ENCODE assay signal across 8 cellular contexts in the genomic region with DNA sequence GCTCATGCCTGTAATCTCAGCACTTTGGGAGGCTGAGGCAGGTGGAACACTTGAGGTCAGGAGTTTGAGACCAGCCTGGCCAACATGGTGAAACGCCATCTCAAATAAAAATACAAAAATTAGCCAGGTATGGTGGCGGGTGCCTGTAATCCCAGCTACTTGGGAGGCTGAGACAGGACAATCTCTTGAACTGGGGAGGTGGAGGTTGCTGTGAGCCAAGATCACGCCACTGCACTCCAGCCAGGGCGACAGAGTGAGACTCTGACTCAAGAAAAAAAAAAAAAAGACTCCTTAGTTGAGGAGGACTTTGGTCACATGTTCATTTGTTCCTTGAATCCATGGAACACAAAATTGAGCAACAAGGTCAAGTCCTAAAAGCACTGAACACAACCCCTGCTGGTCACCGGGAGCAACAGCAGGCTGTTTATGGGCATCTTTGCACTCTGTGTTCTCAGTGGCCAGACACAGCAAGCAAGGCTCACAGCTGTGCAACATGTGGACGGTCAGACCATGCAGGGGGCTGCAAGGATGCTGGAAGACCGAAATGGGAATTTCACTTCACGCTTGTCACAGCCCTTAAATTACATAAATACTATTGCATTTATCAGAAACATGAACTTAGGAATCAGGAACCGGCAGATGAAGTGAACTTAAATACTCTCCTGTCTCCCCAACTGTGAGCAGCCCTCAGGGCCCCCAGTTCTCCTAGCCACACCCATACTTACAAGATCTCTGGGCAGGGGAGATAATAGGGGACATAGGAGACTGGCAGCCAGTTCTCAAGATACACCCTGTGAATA. TPM values are rescaled to one million over a fixed set of nuclear protein-coding genes. Genes with fewer than 3 reads are reported as not detected.
DNase-seq lines count a peak whose midpoint lies in the region; ATAC-seq and TF ChIP-seq lines count a peak whose summit lies in the region.

No MANE protein-coding gene starts in this region.

- H3K4me3 Mint-ChIP-seq in chondrocyte (ENCODE audit: unreplicated experiment) = no peak overlapping the region

- H3K4me1 Mint-ChIP-seq in chondrocyte (ENCODE audit: low read depth) = peaks cover 12% of the 10 kb centered on the region

- WGBS in liver = 55% methylated on average over 9 of the region's 9 CpGs
- 63 to 66% methylated on average over 9 of the region's 9 CpGs for WGBS in testis, 2 donors

- H3K4me2 ChIP-seq in Karpas-422 (ENCODE audit: low read depth, low read length, poor library complexity, severe bottlenecking) = no peak overlapping the region

- TF ChIP-seq CTCF in chondrocyte (IDR thresholded peaks at IDR 0.05) = peak; percentile 79
- peak; percentile 80 for TF ChIP-seq CTCF in liver (IDR thresholded peaks at IDR 0.05; ENCODE audit: low read depth, low read length, missing input control)
- TF ChIP-seq CTCF in testis (IDR thresholded peaks at IDR 0.05) = peak; percentile 72 to 89 (median 73)

- H3K27me3 Mint-ChIP-seq in chondrocyte (ENCODE audit: low read depth) = no peaks in the 10 kb centered on the region

- ATAC-seq in SK-N-SH treated with all-trans-retinoic acid at 6 μM for 48 hours (peak; percentile 92), GM21723 (IDR thresholded peaks at IDR 0.05; ENCODE audit: unreplicated experiment) (no peak)

- H3K36me3 ChIP-seq in Karpas-422 (ENCODE audit: insufficient read depth, low read length) (no peaks in the 10 kb centered on the region), liver (ENCODE audit: control insufficient read depth in 4 of 4, insufficient read depth in 3 of 4, low read depth in 1 of 4, low read length in 3 of 4) (no peaks in the 10 kb centered on the region), testis (ENCODE audit: low read depth, missing control alignments) (no peaks in the 10 kb centered on the region)

- H3K9ac ChIP-seq in Karpas-422 (ENCODE audit: low read length) (no peak overlapping the region), liver (ENCODE audit: low read depth in 1 of 2, low read length in 2 of 2) (no peak overlapping the region)

- H4K20me1 ChIP-seq in Karpas-422 (ENCODE audit: insufficient read depth, low read depth, low read length) = no peaks in the 10 kb centered on the region

- H3K9me2 ChIP-seq in Karpas-422 (replicated peaks; ENCODE audit: insufficient read depth, low read length) = no peaks in the 10 kb centered on the region

- H3K27ac ChIP-seq in Karpas-422 (ENCODE audit: low read length) (no peak overlapping the region), liver (ENCODE audit: low read depth in 1 of 2, low read length in 2 of 2) (no peak overlapping the region), testis (no peak overlapping the region)

- H3K9me3 Mint-ChIP-seq in chondrocyte (ENCODE audit: low read depth) = no peaks in the 10 kb centered on the region

- TF ChIP-seq RAD21 in liver (IDR thresholded peaks at IDR 0.05) = peak in 1 of 2 donors; percentile 73

- no peaks in the 10 kb centered on the region for H3K79me2 ChIP-seq in Karpas-422 (ENCODE audit: low read length)

- H3K27ac Mint-ChIP-seq in chondrocyte (ENCODE audit: unreplicated experiment) = no peak overlapping the region

- TF ChIP-seq POLR2A in testis (IDR thresholded peaks at IDR 0.05) = no peak

- H3K4me1 ChIP-seq in Karpas-422 (ENCODE audit: low read length) (peaks cover 16% of the 10 kb centered on the region), liver (ENCODE audit: control insufficient read depth in 4 of 4, insufficient read depth in 4 of 4, low read length in 3 of 4) (peaks cover 2 to 13% (median 6%) of the 10 kb centered on the region in 4 donors), testis (no peaks in the 10 kb centered on the region)

- no peak overlapping the region for H2AFZ ChIP-seq in Karpas-422 (ENCODE audit: low read length)

- intact Hi-C loops in testis (cut with DNase I; ENCODE audit: low total_unique reads) = no loop called here

- DNase-seq in NCI-H2227 (lab: John Stamatoyannopoulos, UW; ENCODE audit: unreplicated experiment) = peak; percentile 43
- DNase-seq in NCI-H2227 treated with DMSO at 0.1 percent for 48 hours (lab: John Stamatoyannopoulos, UW) = no peak
- DNase-seq in Karpas-422 = peak; percentile 79
- peak; percentile 34 for DNase-seq in chondrocyte (ENCODE audit: low spot score)
- DNase-seq in testis = peak; percentile 79

- H3K4me3 ChIP-seq in Karpas-422 (ENCODE audit: low read length) = no peak overlapping the region
- no peak overlapping the region for H3K4me3 ChIP-seq in liver (ENCODE audit: low read depth in 1 of 3, low read length in 3 of 3)
- no peak overlapping the region for H3K4me3 ChIP-seq in testis

- H3K9me3 ChIP-seq in Karpas-422 (ENCODE audit: low read length) = no peaks in the 10 kb centered on the region
- H3K9me3 ChIP-seq in liver (ENCODE audit: control insufficient read depth in 4 of 4, low read length in 3 of 4) = no peaks in the 10 kb centered on the region
- H3K9me3 ChIP-seq in testis = no peaks in the 10 kb centered on the region

- peaks cover 3% of the 10 kb centered on the region for H3K36me3 Mint-ChIP-seq in chondrocyte (ENCODE audit: low read depth)

- H3K27me3 ChIP-seq in Karpas-422 (ENCODE audit: low read length) (no peaks in the 10 kb centered on the region), liver (ENCODE audit: control insufficient read depth in 4 of 4, insufficient read depth in 4 of 4, low read length in 3 of 4) (no peaks in the 10 kb centered on the region), testis (no peaks in the 10 kb centered on the region)

TF ChIP-seq in SK-N-SH treated with all-trans-retinoic acid at 6 μM for 48 hours, 23 proteins besides CTCF, POLR2A, EP300 and RAD21:
- no peak for TF ChIP-seq ZNF565 (CRISPR knock-in tag; conservative IDR thresholded peaks at IDR 0.05; ENCODE audit: low read depth)
- TF ChIP-seq TCF4 (CRISPR knock-in tag; IDR thresholded peaks at IDR 0.05; ENCODE audit: borderline replicate concordance) = peak; percentile 15; the same call in 1 of the 2 replicates
- TF ChIP-seq ARNTL (CRISPR knock-in tag; IDR thresholded peaks at IDR 0.05; ENCODE audit: borderline replicate concordance, low read depth) = no peak
- no peak for TF ChIP-seq ISL1 (CRISPR knock-in tag; IDR thresholded peaks at IDR 0.05)
- TF ChIP-seq ZNF8 (CRISPR knock-in tag; IDR thresholded peaks at IDR 0.05) = no peak
- TF ChIP-seq ZFP3 (CRISPR knock-in tag; IDR thresholded peaks at IDR 0.05) = no peak
- TF ChIP-seq RARB (CRISPR knock-in tag; IDR thresholded peaks at IDR 0.05) = no peak
TF ChIP-seq in SK-N-SH treated with all-trans-retinoic acid at 6 μM for 48 hours: peak in this region for 1.

TF ChIP-seq in liver, 16 proteins besides CTCF, POLR2A, EP300 and RAD21:
- TF ChIP-seq RXRA (IDR thresholded peaks at IDR 0.05) (peak; percentile 36), NR2F2 (IDR thresholded peaks at IDR 0.05) (peak; percentile 77), FOXA1 (IDR thresholded peaks at IDR 0.05) (no peak), SP1 (IDR thresholded peaks at IDR 0.05) (peak; percentile 35), HNF4A (conservative IDR thresholded peaks at IDR 0.05) (peak; percentile 32 to 56)

RNA-seq across cellular contexts. Expression of a gene that starts 2.8 kb away (rescaled TPM):
- total RNA-seq in Karpas-422 (2014; rRNA removed; shearing (Covaris generic); ENCODE audit: low replicate concordance) = 5.2 TPM in 2 replicates
- total RNA-seq in chondrocyte (2.1 to 8.1 TPM (median 5.8 TPM) in 3 replicates), liver (10 to 100 TPM in 1 of 2 donors, 1 to 10 TPM in 1; 3.4 to 25.7 TPM), testis (10 to 100 TPM in 1 of 2 donors, 1 to 10 TPM in 1; 5.6 to 11.2 TPM)
- polyA plus RNA-seq in liver (1 to 10 TPM in 1 of 2 donors, under 1 TPM in 1; 0.33 to 1.2 TPM), testis (ENCODE audit: insufficient read depth, low read depth, low replicate concordance) (4.0 TPM)

RNA-seq across cellular contexts. Expression of a gene that starts 39.9 kb away (rescaled TPM):
- 69.2 and 99.2 TPM in 2 replicates for total RNA-seq in Karpas-422 (2014; rRNA removed; shearing (Covaris generic); ENCODE audit: low replicate concordance)
- total RNA-seq in chondrocyte (16.1 to 19.0 TPM (median 17.5 TPM) in 3 replicates), liver (10 to 100 TPM in 1 of 2 donors, 1 to 10 TPM in 1; 9.5 to 19.0 TPM), testis (10 to 100 TPM; 32.5 to 42.4 TPM)
- polyA plus RNA-seq in liver (1 to 10 TPM; 1.3 to 5.0 TPM), testis (ENCODE audit: insufficient read depth, low read depth, low replicate concordance) (23.0 TPM)

RNA-seq across cellular contexts. Expression of a gene that starts 48.1 kb away (rescaled TPM):
- not detected in 2 replicates for total RNA-seq in Karpas-422 (2014; rRNA removed; shearing (Covaris generic); ENCODE audit: low replicate concordance)
- total RNA-seq in chondrocyte = not detected in 3 replicates
- total RNA-seq in liver = not detected
- not detected for polyA plus RNA-seq in liver
- 10 to 100 TPM; 34.0 to 53.0 TPM for total RNA-seq in testis
- polyA plus RNA-seq in testis (ENCODE audit: insufficient read depth, low read depth, low replicate concordance) = 35.1 TPM

Comparison
In these comparisons a context has a peak if more than half of its experiments do, and no peak if none do; other contexts are left out.
1. RNA of a gene that starts 48.1 kb away (total RNA-seq): 34.0 to 53.0 TPM in testis; not detected in Karpas-422, not detected in chondrocyte and not detected in liver; every median in the first group is over 10 times any median in the second.
2. Peak in every context shown above with its lines, with median percentiles within 50 percentile points of each other: CTCF ChIP-seq.